8 cellular contexts compared by ENCODE assay signal in the genomic region with DNA sequence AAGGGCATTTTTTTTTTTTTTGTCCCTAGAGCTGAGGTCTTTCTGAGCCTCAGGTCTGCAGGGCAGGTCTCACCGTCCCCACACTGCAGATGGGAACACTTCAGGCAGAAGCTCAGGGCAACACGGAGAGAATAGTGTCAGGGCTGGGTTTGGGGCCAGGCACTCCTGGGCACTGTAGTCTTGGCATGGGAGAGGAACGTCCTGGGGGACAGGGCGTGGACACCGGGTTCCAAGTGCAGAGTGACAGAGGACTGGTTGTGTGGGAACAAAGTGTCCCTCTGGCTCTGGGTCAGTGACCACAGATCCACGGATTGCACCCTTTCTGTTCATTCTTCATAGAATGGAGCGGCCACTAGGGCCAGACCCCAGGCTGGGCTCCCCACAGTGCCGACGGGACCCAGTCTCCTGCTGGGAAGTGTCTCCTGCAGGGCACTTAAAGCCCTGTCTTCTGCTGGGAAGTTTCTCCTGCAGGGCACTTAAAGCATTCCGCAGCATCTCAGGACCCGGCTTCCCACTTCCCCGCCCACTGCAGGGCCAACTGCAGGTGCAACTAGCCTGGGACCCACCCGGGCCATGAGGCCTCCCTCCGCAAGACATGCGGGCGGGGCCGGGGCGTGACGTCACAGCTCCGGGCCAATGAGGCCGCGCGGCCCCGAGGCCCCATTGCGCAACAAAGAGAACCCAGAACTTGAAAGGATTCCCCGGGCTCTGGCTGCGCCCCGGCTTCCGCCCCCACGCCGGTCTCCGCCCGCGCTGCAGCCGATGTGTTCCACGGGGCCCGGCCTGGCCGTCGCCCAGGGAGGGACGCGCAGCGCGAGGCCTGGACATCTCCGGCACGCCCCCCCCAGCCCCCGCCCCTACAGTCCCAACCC. TPM values are rescaled to one million over a fixed set of nuclear protein-coding genes. Genes with fewer than 3 reads are reported as not detected.
DNase-seq lines count a peak whose midpoint lies in the region; ATAC-seq and TF ChIP-seq lines count a peak whose summit lies in the region.

No MANE protein-coding gene starts in this region.

- H3K4me3 Mint-ChIP-seq in CD4-positive, alpha-beta T cell, result peak overlapping the region; percentile 77

- H3K4me1 Mint-ChIP-seq in CD4-positive, alpha-beta T cell (ENCODE audit: low read depth), result peaks cover 4% of the 10 kb centered on the region

- peaks cover 13% of the 10 kb centered on the region for H3K27me3 ChIP-seq in CD4-positive, alpha-beta T cell (ENCODE audit: control insufficient read depth, insufficient read depth, low read length)
- peaks cover 24% of the 10 kb centered on the region for H3K27me3 ChIP-seq in lower lobe of right lung (ENCODE audit: low read depth)

- POLR2A ChIA-PET in CD4-positive, alpha-beta T cell (lab: Charles Lee), result interaction anchor here (0.7 kb wide), 1 partner anchor 135 kb away, joined by 3 read pairs; no protein-coding TSS in a partner anchor

- TF ChIP-seq CTCF in CD4-positive, alpha-beta T cell (IDR thresholded peaks at IDR 0.05), result no peak
- TF ChIP-seq CTCF in lower lobe of right lung (IDR thresholded peaks at IDR 0.05), result no peak

- peak; percentile 70 for ATAC-seq in CD4-positive, alpha-beta T cell (ENCODE audit: poor library complexity)
- ATAC-seq in lower lobe of right lung (peak; percentile 80 to 83), GM18517 (IDR thresholded peaks at IDR 0.05; ENCODE audit: unreplicated experiment) (no peak)

- intact Hi-C loops in CD4-positive, alpha-beta T cell (cut with DNase I, micrococcal nuclease), result no loop called here
- intact Hi-C loops in lower lobe of right lung (cut with DNase I), result loop anchor here (10.0 kb wide), 1 partner anchor 85 kb away; no protein-coding TSS in a partner anchor

- no peaks in the 10 kb centered on the region for H3K36me3 Mint-ChIP-seq in CD4-positive, alpha-beta T cell (ENCODE audit: low read depth)

- no peaks in the 10 kb centered on the region for H3K9me3 ChIP-seq in CD4-positive, alpha-beta T cell (ENCODE audit: control insufficient read depth, low read length)
- H3K9me3 ChIP-seq in lower lobe of right lung, result no peaks in the 10 kb centered on the region

- no peak overlapping the region for H3K27ac ChIP-seq in CD4-positive, alpha-beta T cell (ENCODE audit: low read depth, low read length)
- H3K27ac ChIP-seq in lower lobe of right lung, result peak overlapping the region; percentile 64

- H3K9me3 Mint-ChIP-seq in CD4-positive, alpha-beta T cell, result no peaks in the 10 kb centered on the region

- peak; percentile 45 to 76 (median 63) for DNase-seq in CD4-positive, alpha-beta T cell
- DNase-seq in H4 (ENCODE audit: low spot score), result peak; percentile 33
- DNase-seq in NCI-H226, result peak; percentile 81
- peak; percentile 74 for DNase-seq in activated CD4-positive, alpha-beta T cell treated with anti-CD3 and anti-CD28 coated beads, Interleukin-2, amount 50 U/mL, for 1 hour
- peak; percentile 74 for DNase-seq in dermis blood vessel endothelial cell
- DNase-seq in lower lobe of right lung, result peak; percentile 91
- peak; percentile 56 for DNase-seq in stimulated activated CD8-positive, alpha-beta memory T cell treated with anti-CD3 and anti-CD28 coated beads, Interleukin-12 subunit alpha, Interleukin-12 subunit beta, amount 100 ng/mL, for 1 hour (ENCODE audit: low read depth)

- H3K4me3 ChIP-seq in lower lobe of right lung, result peak overlapping the region; percentile 70

- H3K4me1 ChIP-seq in lower lobe of right lung, result peaks cover 33% of the 10 kb centered on the region

- no peak overlapping the region for H3K27ac Mint-ChIP-seq in CD4-positive, alpha-beta T cell

- H3K27me3 Mint-ChIP-seq in CD4-positive, alpha-beta T cell, result peaks cover 11% of the 10 kb centered on the region

- H3K36me3 ChIP-seq in lower lobe of right lung, result no peaks in the 10 kb centered on the region

- CTCF ChIA-PET in CD4-positive, alpha-beta T cell (lab: Charles Lee), result interaction anchor here (2.9 kb wide), 1 partner anchor 15 kb away, joined by 7 read pairs; no protein-coding TSS in a partner anchor

RNA-seq across cellular contexts. Expression of a gene that starts 1.2 kb away (rescaled TPM):
- total RNA-seq in CD4-positive, alpha-beta T cell, result under 1 TPM; 0.14 to 0.19 TPM
- 1.7 and 1.9 TPM in 2 replicates for total RNA-seq in H4 (2014; rRNA removed; shearing (Covaris generic))
- total RNA-seq in dermis blood vessel endothelial cell (2.2 and 2.8 TPM in 2 replicates), lower lobe of right lung (16.6 TPM)

RNA-seq across cellular contexts. Expression of a gene that starts 15.7 kb away (rescaled TPM):
- total RNA-seq in CD4-positive, alpha-beta T cell, result not detected
- not detected in 2 replicates for total RNA-seq in H4 (2014; rRNA removed; shearing (Covaris generic))
- total RNA-seq in dermis blood vessel endothelial cell (not detected in 2 replicates), lower lobe of right lung (not detected)

RNA-seq across cellular contexts. Expression of a gene that starts 24.0 kb away (rescaled TPM):
- total RNA-seq in CD4-positive, alpha-beta T cell, result 1 to 10 TPM; 1.7 to 3.0 TPM
- 52.2 and 67.1 TPM in 2 replicates for total RNA-seq in H4 (2014; rRNA removed; shearing (Covaris generic))
- total RNA-seq in dermis blood vessel endothelial cell, result 81.7 and 121 TPM in 2 replicates
- total RNA-seq in lower lobe of right lung, result 49.0 TPM

RNA-seq across cellular contexts. Expression of a gene that starts 53.8 kb away (rescaled TPM):
- total RNA-seq in CD4-positive, alpha-beta T cell, result 1 to 10 TPM; 5.4 to 6.8 TPM
- 0.12 and 1.6 TPM in 2 replicates for total RNA-seq in H4 (2014; rRNA removed; shearing (Covaris generic))
- 3.4 and 37.6 TPM in 2 replicates for total RNA-seq in dermis blood vessel endothelial cell
- total RNA-seq in lower lobe of right lung, result 14.0 TPM

Comparison
In these comparisons a context has a peak if more than half of its experiments do, and no peak if none do; other contexts are left out.
1. DNase-seq: peak in every context shown above with its lines; median percentile 91 in lower lobe of right lung; 81 in NCI-H226; 74 in activated CD4-positive, alpha-beta T cell treated with anti-CD3 and anti-CD28 coated beads, Interleukin-2, amount 50 U/mL, for 1 hour; 74 in dermis blood vessel endothelial cell; 63 in CD4-positive, alpha-beta T cell; 56 in stimulated activated CD8-positive, alpha-beta memory T cell treated with anti-CD3 and anti-CD28 coated beads, Interleukin-12 subunit alpha, Interleukin-12 subunit beta, amount 100 ng/mL, for 1 hour; 33 in H4.
2. RNA of a gene that starts 24.0 kb away (total RNA-seq): 81.7 to 121 TPM in dermis blood vessel endothelial cell, 52.2 to 67.1 TPM in H4 and 49.0 TPM in lower lobe of right lung (single experiment); 1.7 to 3.0 TPM in CD4-positive, alpha-beta T cell; every median in the first group is over 10 times any median in the second.